1 cellular context compared by ENCODE assay signal in the genomic region with DNA sequence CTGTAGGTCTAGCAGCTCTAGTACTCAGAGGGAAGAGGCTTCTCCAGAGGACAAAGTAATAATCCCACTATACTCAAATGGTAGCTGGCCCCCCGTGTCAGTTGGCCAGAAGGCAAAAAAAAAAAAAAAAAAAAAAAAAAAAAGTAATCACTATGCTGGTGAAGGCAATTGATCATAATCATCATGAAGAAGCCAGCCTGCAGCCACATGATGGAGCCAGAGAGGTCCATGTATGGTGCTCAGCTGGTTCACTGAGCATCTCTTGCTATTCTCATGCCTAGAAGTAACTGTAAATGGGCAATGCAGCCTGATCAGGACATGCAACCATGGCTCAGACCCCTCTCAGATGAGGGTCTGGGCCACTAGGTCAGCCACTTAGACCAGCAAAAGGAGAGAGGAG.
TF ChIP-seq lines count a peak whose summit lies in the region.

No MANE protein-coding gene starts in this region.

TF ChIP-seq in SK-N-SH treated with all-trans-retinoic acid at 6 μM for 48 hours, 23 proteins besides CTCF, POLR2A, EP300 and RAD21 (continued from another document):
- TF ChIP-seq ZNF8 (CRISPR knock-in tag; IDR thresholded peaks at IDR 0.05) = no peak
- TF ChIP-seq PPARA (CRISPR knock-in tag; IDR thresholded peaks at IDR 0.05; ENCODE audit: borderline replicate concordance) = no peak
- no peak for TF ChIP-seq RARB (CRISPR knock-in tag; IDR thresholded peaks at IDR 0.05)
- TF ChIP-seq TOX (CRISPR knock-in tag; IDR thresholded peaks at IDR 0.05; ENCODE audit: borderline replicate concordance) = no peak
